Comparison of ENCODE assay signal across 1 cellular context in the genomic region with DNA sequence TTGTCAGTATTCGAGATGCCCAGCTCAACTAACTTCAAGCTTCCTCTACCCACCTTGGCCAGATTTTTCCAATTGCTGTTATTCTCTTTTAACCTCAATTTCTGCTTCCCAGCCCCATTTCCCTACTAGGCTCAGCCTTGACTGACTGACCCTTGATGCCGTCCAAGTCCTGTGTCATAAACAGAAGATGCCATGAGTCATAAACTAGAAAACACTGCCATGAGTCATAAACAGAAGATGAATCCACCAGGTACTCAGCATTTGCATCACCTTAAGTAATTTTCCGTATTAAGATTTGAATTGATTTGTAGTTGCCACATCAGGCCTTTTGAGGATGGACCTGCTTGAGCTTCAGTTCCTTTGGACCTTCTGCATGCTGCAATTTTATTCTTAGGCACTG.
TF ChIP-seq lines count a peak whose summit lies in the region.

No MANE protein-coding gene starts in this region.

TF ChIP-seq in HCT116, 20 proteins besides CTCF, POLR2A, EP300 and RAD21 (continued from another document):
- TF ChIP-seq, protein P1, sequence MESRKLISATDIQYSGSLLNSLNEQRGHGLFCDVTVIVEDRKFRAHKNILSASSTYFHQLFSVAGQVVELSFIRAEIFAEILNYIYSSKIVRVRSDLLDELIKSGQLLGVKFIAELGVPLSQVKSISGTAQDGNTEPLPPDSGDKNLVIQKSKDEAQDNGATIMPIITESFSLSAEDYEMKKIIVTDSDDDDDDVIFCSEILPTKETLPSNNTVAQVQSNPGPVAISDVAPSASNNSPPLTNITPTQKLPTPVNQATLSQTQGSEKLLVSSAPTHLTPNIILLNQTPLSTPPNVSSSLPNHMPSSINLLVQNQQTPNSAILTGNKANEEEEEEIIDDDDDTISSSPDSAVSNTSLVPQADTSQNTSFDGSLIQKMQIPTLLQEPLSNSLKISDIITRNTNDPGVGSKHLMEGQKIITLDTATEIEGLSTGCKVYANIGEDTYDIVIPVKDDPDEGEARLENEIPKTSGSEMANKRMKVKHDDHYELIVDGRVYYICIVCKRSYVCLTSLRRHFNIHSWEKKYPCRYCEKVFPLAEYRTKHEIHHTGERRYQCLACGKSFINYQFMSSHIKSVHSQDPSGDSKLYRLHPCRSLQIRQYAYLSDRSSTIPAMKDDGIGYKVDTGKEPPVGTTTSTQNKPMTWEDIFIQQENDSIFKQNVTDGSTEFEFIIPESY (IDR thresholded peaks at IDR 0.05; ENCODE audit: extremely low read depth, insufficient replicate concordance, low read length): no peak
- no peak for TF ChIP-seq ZFX (IDR thresholded peaks at IDR 0.05)
- TF ChIP-seq ZNF274 (IDR thresholded peaks at IDR 0.05; ENCODE audit: low read depth, low read length): no peak
- TF ChIP-seq SRF (IDR thresholded peaks at IDR 0.05; ENCODE audit: low read depth): peak; percentile 87
- peak; percentile 99 for TF ChIP-seq FOSL1 (IDR thresholded peaks at IDR 0.05; ENCODE audit: low read depth)
